In the genomic region with DNA sequence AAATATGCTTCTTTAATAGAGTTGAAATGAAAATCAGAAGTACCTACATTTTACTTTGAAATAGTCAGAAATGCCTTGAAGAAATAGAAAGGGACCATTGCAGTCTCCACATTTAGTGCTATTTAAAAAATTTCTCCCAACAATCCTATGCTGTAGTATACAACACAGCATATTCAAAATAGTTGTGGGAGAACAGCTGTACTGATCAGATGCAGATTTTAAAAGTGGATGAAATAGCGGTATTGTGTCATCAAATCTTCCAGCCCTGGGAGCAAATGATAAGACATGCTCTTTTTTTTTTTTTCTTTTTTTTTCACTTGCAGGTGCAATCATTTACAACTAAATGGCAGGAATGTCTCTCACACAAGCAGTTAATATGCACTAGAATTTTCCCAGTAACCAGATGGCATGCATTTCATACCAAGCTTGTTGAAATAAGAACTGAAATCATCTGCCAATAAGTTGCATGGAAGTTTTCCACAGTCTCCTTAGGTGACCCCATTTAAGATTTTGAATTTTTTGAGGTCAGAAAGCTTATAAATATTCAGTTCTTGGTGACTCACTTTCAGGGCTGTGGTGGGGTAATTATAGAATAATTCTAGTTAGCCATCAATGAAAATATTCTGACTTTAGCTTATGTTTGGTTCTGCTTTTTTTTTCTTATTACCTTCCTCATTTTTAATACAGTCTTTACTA, we compare ENCODE assay signal across 12 cellular contexts.
DNase-seq lines count a peak whose midpoint lies in the region; ATAC-seq and TF ChIP-seq lines count a peak whose summit lies in the region.
"Had no signal": no experiment of that assay in that cellular context is flagged by ENCODE, and none has a peak within 500 bp of the region (broad histone marks: within the 10 kb centered on the region; RNA-seq: fewer than 3 reads in every experiment).

No MANE protein-coding gene starts in this region.

- no peaks in the 10 kb centered on the region for H3K4me1 ChIP-seq in upper lobe of left lung
- H3K4me1 ChIP-seq: Caco-2, left lung had no signal

- no peak overlapping the region for H3K27ac Mint-ChIP-seq in stimulated activated memory B cell treated with anti-CD40 and anti-IgM and Interleukin-4, amounts not matched to agents 10 μg/mL and 1 μg/mL and 100 μg/mL, for 72 hours

- H3K27ac ChIP-seq in upper lobe of left lung, result no peak overlapping the region
- H3K27ac ChIP-seq: left lung, skin epidermis had no signal

- no peaks in the 10 kb centered on the region for H3K27me3 Mint-ChIP-seq in stimulated activated memory B cell treated with anti-CD40 and anti-IgM and Interleukin-4, amounts not matched to agents 10 μg/mL and 1 μg/mL and 100 μg/mL, for 72 hours

- TF ChIP-seq EP300 in upper lobe of left lung (IDR thresholded peaks at IDR 0.05), result no peak

- no peaks in the 10 kb centered on the region for H3K36me3 ChIP-seq in upper lobe of left lung
- H3K36me3 ChIP-seq: left lung had no signal

- no peaks in the 10 kb centered on the region for H3K27me3 ChIP-seq in upper lobe of left lung
- H3K27me3 ChIP-seq: left lung had no signal

- no peak overlapping the region for H3K4me3 Mint-ChIP-seq in stimulated activated memory B cell treated with anti-CD40 and anti-IgM and Interleukin-4, amounts not matched to agents 10 μg/mL and 1 μg/mL and 100 μg/mL, for 72 hours

- TF ChIP-seq POLR2A in upper lobe of left lung (IDR thresholded peaks at IDR 0.05), result no peak

- peaks cover 39% of the 10 kb centered on the region for H3K4me1 Mint-ChIP-seq in stimulated activated memory B cell treated with anti-CD40 and anti-IgM and Interleukin-4, amounts not matched to agents 10 μg/mL and 1 μg/mL and 100 μg/mL, for 72 hours

- DNase-seq in GM04504 (ENCODE audit: low read depth) (peak; percentile 71), RPMI7951 (ENCODE audit: low read depth) (peak; percentile 59), fibroblast of gingiva (ENCODE audit: low read depth) (peak; percentile 93), AG08396 (ENCODE audit: low spot score) (no peak), upper lobe of left lung (no peak), SK-N-DZ (ENCODE audit: low spot score) (no peak)
- DNase-seq: Caco-2, head of caudate nucleus, left lung, NCI-H1105 treated with DMSO at 0.1 percent for 48 hours had no signal

- 72 to 81% methylated on average over 1 of the region's 1 CpG for WGBS in upper lobe of left lung, 2 donors

- no peaks in the 10 kb centered on the region for H3K9me3 Mint-ChIP-seq in stimulated activated memory B cell treated with anti-CD40 and anti-IgM and Interleukin-4, amounts not matched to agents 10 μg/mL and 1 μg/mL and 100 μg/mL, for 72 hours

- H3K4me3 ChIP-seq in upper lobe of left lung, result no peak overlapping the region
- H3K4me3 ChIP-seq: left lung, skin epidermis had no signal

- no peaks in the 10 kb centered on the region for H3K9me3 ChIP-seq in upper lobe of left lung
- H3K9me3 ChIP-seq: Caco-2, left lung had no signal

- H3K36me3 Mint-ChIP-seq in stimulated activated memory B cell treated with anti-CD40 and anti-IgM and Interleukin-4, amounts not matched to agents 10 μg/mL and 1 μg/mL and 100 μg/mL, for 72 hours, result no peaks in the 10 kb centered on the region

- no peak for TF ChIP-seq CTCF in upper lobe of left lung (IDR thresholded peaks at IDR 0.05)

- ATAC-seq in stimulated activated memory B cell treated with anti-CD40 and anti-IgM and Interleukin-4, amounts not matched to agents 10 μg/mL and 1 μg/mL and 100 μg/mL, for 72 hours, result peak; percentile 56
- no peak for ATAC-seq in upper lobe of left lung (ENCODE audit: low FRiP score in 2 of 2)
- ATAC-seq: left lung had no signal

Comparison
In these comparisons a context has a peak if more than half of its experiments do, and no peak if none do; other contexts are left out.
1. DNase-seq: peak in GM04504 (single experiment), RPMI7951 (single experiment) and fibroblast of gingiva (single experiment); none in AG08396 (single experiment), upper lobe of left lung (0 of 2) and SK-N-DZ (single experiment).